11 cellular contexts compared by ENCODE assay signal in the genomic region with DNA sequence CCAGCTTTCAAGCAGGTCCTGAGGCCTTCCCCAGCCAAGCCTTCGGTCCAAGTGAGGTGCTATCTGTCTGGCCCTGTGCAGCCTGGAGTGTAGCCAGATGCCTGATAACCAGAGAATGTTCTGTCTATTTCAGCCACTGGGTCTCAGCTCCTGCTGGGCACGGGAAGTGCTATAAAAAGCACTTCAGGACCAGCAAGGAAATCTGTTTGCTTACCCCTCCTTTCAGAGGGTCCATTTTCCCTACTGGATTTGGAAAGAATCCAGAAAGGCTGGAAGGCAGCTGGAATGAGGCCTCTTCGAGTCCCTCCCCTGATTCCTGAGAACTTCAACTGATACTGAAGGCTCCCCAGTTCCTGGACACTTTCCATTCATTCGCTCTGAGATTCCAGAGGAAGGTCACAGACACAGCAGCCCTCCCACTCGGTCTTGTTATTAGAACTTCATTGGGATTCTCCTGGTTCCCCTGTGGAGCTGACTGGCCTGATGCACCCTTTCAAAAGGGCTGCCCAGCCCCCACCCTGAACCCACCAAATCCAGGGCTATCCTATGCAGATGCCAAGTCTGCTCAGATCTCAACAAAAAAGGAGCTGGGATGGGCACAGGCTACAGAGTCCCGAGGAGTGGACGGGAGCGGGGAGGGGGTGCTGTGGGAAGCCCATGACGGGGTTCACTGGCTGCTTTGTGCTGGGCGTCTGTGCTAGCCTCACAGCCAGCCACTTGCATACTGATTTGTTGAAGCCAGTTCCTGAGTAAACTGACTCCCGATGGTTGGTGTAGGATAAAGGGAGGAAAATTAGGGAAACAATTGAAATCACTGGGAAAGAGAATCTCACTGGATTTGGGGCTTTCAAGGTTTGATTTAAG.
DNase-seq lines count a peak whose midpoint lies in the region; ATAC-seq, FAIRE-seq and TF ChIP-seq lines count a peak whose summit lies in the region.
"Had no signal": no experiment of that assay in that cellular context is flagged by ENCODE, and none has a peak within 500 bp of the region (broad histone marks: within the 10 kb centered on the region; RNA-seq: fewer than 3 reads in every experiment).

No MANE protein-coding gene starts in this region.

- no peak for FAIRE-seq in pancreas (lab: Jason Lieb, UNC)

- intact Hi-C loops in pancreas (cut with DNase I), result no loop called here
- intact Hi-C loops in lower lobe of right lung (cut with DNase I), result no loop called here

- H3K9ac ChIP-seq in SK-N-MC (ENCODE audit: insufficient read length), result peak overlapping the region; percentile 43

- H3K4me1 ChIP-seq in gastroesophageal sphincter, result peaks cover 0 to 23% (median 12%) of the 10 kb centered on the region in 3 donors
- H3K4me1 ChIP-seq in pancreas, result peaks cover 15 to 19% (median 18%) of the 10 kb centered on the region in 3 donors
- H3K4me1 ChIP-seq in lower lobe of right lung, result peaks cover 17% of the 10 kb centered on the region

- H3K9me3 ChIP-seq in SK-N-MC (ENCODE audit: low read depth, low read length) (no peaks in the 10 kb centered on the region), gastroesophageal sphincter (no peaks in the 10 kb centered on the region), pancreas (no peaks in the 10 kb centered on the region), lower lobe of right lung (no peaks in the 10 kb centered on the region)
- H3K9me3 ChIP-seq: upper lobe of left lung had no signal

- H3K27me3 ChIP-seq in gastroesophageal sphincter (no peaks in the 10 kb centered on the region), pancreas (no peaks in the 10 kb centered on the region), lower lobe of right lung (ENCODE audit: low read depth) (no peaks in the 10 kb centered on the region)
- H3K27me3 ChIP-seq: upper lobe of left lung had no signal

- WGBS in gastroesophageal sphincter (ENCODE audit: low coverage in 1 of 2), 2 donors, result 19 to 22% methylated on average over 4 to 7 of the region's 11 CpGs
- 41 to 51% methylated on average over 11 of the region's 11 CpGs for WGBS in pancreas, 2 donors

- ATAC-seq in gastroesophageal sphincter, result no peak
- peak; percentile 73 to 79 (median 75) for ATAC-seq in pancreas
- no peak for ATAC-seq in lower lobe of right lung
- no peak for ATAC-seq in HG03280 (IDR thresholded peaks at IDR 0.05; ENCODE audit: unreplicated experiment)
- no peak for ATAC-seq in HG02571 (IDR thresholded peaks at IDR 0.05; ENCODE audit: unreplicated experiment)
- ATAC-seq: activated naive CD4-positive, alpha-beta T cell treated with anti-CD3 and anti-CD28 coated beads, Interleukin-2, amount 50 U/mL, for 72 hours had no signal

- TF ChIP-seq EP300 in gastroesophageal sphincter (IDR thresholded peaks at IDR 0.05), result no peak

- H3K36me3 ChIP-seq in SK-N-MC (ENCODE audit: insufficient read depth, low read length) (peaks cover 12% of the 10 kb centered on the region; the same call in 1 of the 2 replicates), gastroesophageal sphincter (peaks cover 0 to 36% of the 10 kb centered on the region in 2 donors), pancreas (peaks cover 0 to 11% (median 0%) of the 10 kb centered on the region in 3 donors), lower lobe of right lung (peaks cover 13% of the 10 kb centered on the region)

- TF ChIP-seq POLR2A in gastroesophageal sphincter (IDR thresholded peaks at IDR 0.05), result no peak

- H3K4me3 ChIP-seq in SK-N-MC (peak overlapping the region; percentile 58), gastroesophageal sphincter (no peak overlapping the region), pancreas (no peak overlapping the region), lower lobe of right lung (no peak overlapping the region)
- H3K4me3 ChIP-seq: upper lobe of left lung had no signal

- TF ChIP-seq CTCF in gastroesophageal sphincter (IDR thresholded peaks at IDR 0.05) (no peak), pancreas (IDR thresholded peaks at IDR 0.05) (no peak), lower lobe of right lung (IDR thresholded peaks at IDR 0.05) (no peak)

- in situ Hi-C loops in KBM-7 (cut with MboI; ENCODE audit: low pct_unique_long_range_greater_than_20kb, low sequenced_read_pairs), result no loop called here

- DNase-seq in GM03348 (ENCODE audit: low spot score) (peak; percentile 15), SK-N-MC (ENCODE audit: low read depth, low spot score) (no peak), pancreas (peak in 2 of 6 donors; percentile 32 to 58), lower lobe of right lung (no peak), KBM-7 (no peak)
- DNase-seq: CD4-positive, alpha-beta T cell; upper lobe of left lung had no signal

- H3K27ac ChIP-seq in SK-N-MC, result peak overlapping the region; percentile 22; the same call in 1 of the 2 replicates
- H3K27ac ChIP-seq in gastroesophageal sphincter, result peak overlapping the region in 3 of 4 donors; percentile 33 to 64 (median 38)
- peak overlapping the region; percentile 7 to 72 (median 35) for H3K27ac ChIP-seq in pancreas
- H3K27ac ChIP-seq in lower lobe of right lung, result no peak overlapping the region

Comparison
In these comparisons a context has a peak if more than half of its experiments do, and no peak if none do; other contexts are left out.
1. ATAC-seq: peak in pancreas (4 of 4); none in gastroesophageal sphincter (single experiment), lower lobe of right lung (0 of 2), HG03280 (single experiment) and HG02571 (single experiment).